22 cellular contexts compared by ENCODE assay signal in genomic region chr12:47616440-47616839, GRCh38.
DNase-seq lines count a peak whose midpoint lies in the region; ATAC-seq, FAIRE-seq and TF ChIP-seq lines count a peak whose summit lies in the region.
"Had no signal": no experiment of that assay in that cellular context is flagged by ENCODE, and none has a peak within 500 bp of the region (broad histone marks: within the 10 kb centered on the region; RNA-seq: fewer than 3 reads in every experiment).

No MANE protein-coding gene starts in this region.

- no peaks in the 10 kb centered on the region for H4K20me1 ChIP-seq in GM23248 (ENCODE audit: insufficient read depth)

- H3K27ac ChIP-seq in A549 (no peak overlapping the region), GM23248 (no peak overlapping the region), neuronal stem cell (replicated peaks; ENCODE audit: low read length) (no peak overlapping the region)
- H3K27ac ChIP-seq: C4-2B, KMS-11, SK-N-MC had no signal

- H3K9me2 ChIP-seq in GM23248 (ENCODE audit: insufficient read depth), result no peaks in the 10 kb centered on the region

- no peak overlapping the region for H3K14ac ChIP-seq in neuronal stem cell (ENCODE audit: low read length)

- H4K91ac ChIP-seq in neuronal stem cell (ENCODE audit: low read depth, low read length, poor library complexity), result no peak overlapping the region

- no peak overlapping the region for H3K4me2 ChIP-seq in A549
- H3K4me2 ChIP-seq in GM23248 (ENCODE audit: unreplicated experiment), result no peak overlapping the region
- no peak overlapping the region for H3K4me2 ChIP-seq in neuronal stem cell (ENCODE audit: insufficient read depth, low read length, poor library complexity, severe bottlenecking)
- H3K4me2 ChIP-seq: KMS-11 had no signal

- H3K36me3 ChIP-seq in GM23248 (ENCODE audit: low read depth), result no peaks in the 10 kb centered on the region
- H3K36me3 ChIP-seq in neuronal stem cell (replicated peaks in 1 of 2; ENCODE audit: control insufficient read depth in 2 of 2, insufficient read depth in 2 of 2, low read length in 2 of 2), result no peaks in the 10 kb centered on the region

- DNase-seq in A549 (ENCODE audit: low read depth in 1 of 2, low spot score in 1 of 2) (no peak), GM23248 (peak; percentile 20), RKO (ENCODE audit: low spot score) (peak; percentile 33), epithelial cell of esophagus (ENCODE audit: low read depth) (peak; percentile 21), iPS-NIHi11 (ENCODE audit: low spot score) (no peak), NCI-H2196 treated with DMSO at 0.1 percent for 48 hours (lab: John Stamatoyannopoulos, UW; ENCODE audit: unreplicated experiment) (no peak), neuronal stem cell (ENCODE audit: low spot score) (no peak)
- DNase-seq in stimulated activated CD8-positive, alpha-beta memory T cell treated with anti-CD3 and anti-CD28 coated beads, Interleukin-4, amount 100 ng/mL, for 48 hours, result no peak
- DNase-seq: AML-193; NCI-H1048; NCI-H1436 treated with DMSO at 0.1 percent for 48 hours; NCI-H2081; NCI-H2171 treated with DMSO at 0.1 percent for 48 hours; NCI-H748 treated with DMSO at 0.1 percent for 48 hours; NK-92 treated with Interleukin-12 subunit alpha and Interleukin-12 subunit beta, amount 100 ng/mL, for 24 hours; SHP77 had no signal

- H3K9me3 ChIP-seq in A549, result peaks cover 27% of the 10 kb centered on the region
- no peaks in the 10 kb centered on the region for H3K9me3 ChIP-seq in GM23248 (ENCODE audit: low read depth)
- peaks cover 10 to 14% of the 10 kb centered on the region in 2 donors for H3K9me3 ChIP-seq in neuronal stem cell (replicated peaks in 1 of 2; ENCODE audit: control insufficient read depth in 2 of 2, insufficient read depth in 1 of 2, low read depth in 1 of 2, low read length in 2 of 2)

- no peak for TF ChIP-seq RAD21 in A549 (conservative IDR thresholded peaks at IDR 0.05 in 1 of 2, IDR thresholded peaks at IDR 0.05 in 1 of 2)

- ATAC-seq in A549, result no peak

- H2AFZ ChIP-seq in GM23248 (no peak overlapping the region), neuronal stem cell (ENCODE audit: low read length) (no peak overlapping the region)

- TF ChIP-seq CTCF in A549 (IDR thresholded peaks at IDR 0.05), result no peak
- TF ChIP-seq CTCF in epithelial cell of esophagus (IDR thresholded peaks at IDR 0.05; ENCODE audit: insufficient read depth, low read depth, low read length, missing control alignments), result no peak

- TF ChIP-seq EP300 in A549 (IDR thresholded peaks at IDR 0.05), result no peak

- H2BK5ac ChIP-seq in neuronal stem cell (ENCODE audit: low read length), result no peak overlapping the region

- H3K79me1 ChIP-seq in neuronal stem cell (ENCODE audit: low read depth, low read length), result no peaks in the 10 kb centered on the region

- no peak overlapping the region for H4K8ac ChIP-seq in neuronal stem cell (ENCODE audit: low read depth, low read length)

- H2BK15ac ChIP-seq in neuronal stem cell (ENCODE audit: low read length), result no peak overlapping the region

- H3K27me3 ChIP-seq in GM23248 (replicated peaks; ENCODE audit: insufficient read depth), result no peaks in the 10 kb centered on the region
- no peaks in the 10 kb centered on the region for H3K27me3 ChIP-seq in neuronal stem cell (ENCODE audit: control insufficient read depth in 3 of 3, insufficient read depth in 3 of 3, low read depth in 1 of 3, low read length in 3 of 3)

- no peak overlapping the region for H3K18ac ChIP-seq in neuronal stem cell (ENCODE audit: low read length)

- POLR2A ChIA-PET in A549 (lab: Yijun Ruan, JAX), result no interaction called here

- FAIRE-seq in A549 (lab: Jason Lieb, UNC), result peak; percentile 61
- FAIRE-seq: D721Med, GM12892, H1 had no signal

- H2BK12ac ChIP-seq in neuronal stem cell (ENCODE audit: low read length), result no peak overlapping the region

- 91% methylated on average over 1 of the region's 1 CpG for WGBS in A549 (ENCODE audit: missing lambda C conversion rate)
- 83 to 87% methylated on average over 1 of the region's 1 CpG for WGBS in GM23248 (ENCODE audit: low coverage in 1 of 2, low lambda C conversion rate in 2 of 2, missing lambda C conversion rate in 2 of 2), 2 experiments
- no CpG with 5 or more reads among the region's 1 CpG for WGBS in neuronal stem cell (ENCODE audit: extremely low coverage in 2 of 2, insufficient read length in 2 of 2, insufficient replicate concordance in 1 of 2), 2 donors

- no peak overlapping the region for H2BK120ac ChIP-seq in neuronal stem cell (ENCODE audit: low read depth, low read length)

- H2AK5ac ChIP-seq in neuronal stem cell (ENCODE audit: low read depth, low read length), result no peak overlapping the region

- H3K4ac ChIP-seq in neuronal stem cell (ENCODE audit: low read length), result no peak overlapping the region

- H3K4me1 ChIP-seq in A549 (no peaks in the 10 kb centered on the region), GM23248 (ENCODE audit: insufficient read depth) (no peaks in the 10 kb centered on the region), neuronal stem cell (ENCODE audit: control insufficient read depth in 2 of 2, insufficient read depth in 1 of 2, low read depth in 1 of 2, low read length in 2 of 2) (no peaks in the 10 kb centered on the region)

- H3K4me3 ChIP-seq in A549, result no peak overlapping the region
- H3K4me3 ChIP-seq in GM23248, result no peak overlapping the region
- H3K4me3 ChIP-seq in epithelial cell of esophagus (ENCODE audit: low read length), result no peak overlapping the region
- H3K4me3 ChIP-seq in neuronal stem cell (ENCODE audit: low read length in 2 of 2), result no peak overlapping the region
- H3K4me3 ChIP-seq: SK-N-MC had no signal

- no peak overlapping the region for H3K9ac ChIP-seq in GM23248
- H3K9ac ChIP-seq in neuronal stem cell (ENCODE audit: low read depth, low read length, poor library complexity), result no peak overlapping the region
- H3K9ac ChIP-seq: KMS-11 had no signal

- CTCF ChIA-PET in A549 (lab: Yijun Ruan, JAX), result interaction anchor here (1.5 to 1.6 kb wide), 3 partner anchors 12 to 20 kb away, joined by 3 to 5 read pairs (median 5); no protein-coding TSS in a partner anchor

- H3F3A ChIP-seq in GM23248 (ENCODE audit: insufficient read depth), result no peaks in the 10 kb centered on the region

- TF ChIP-seq POLR2A in A549 (IDR thresholded peaks at IDR 0.05; ENCODE audit: low read length), result no peak

- no peak overlapping the region for H3K23ac ChIP-seq in neuronal stem cell (ENCODE audit: low read depth, low read length, poor library complexity)

- in situ Hi-C loops in GM23248 (cut with MboI), result no loop called here

- H3K79me2 ChIP-seq in GM23248 (ENCODE audit: insufficient read depth), result no peaks in the 10 kb centered on the region

TF ChIP-seq in A549, 52 proteins besides CTCF, POLR2A, EP300 and RAD21:
- TF ChIP-seq CBX2 (IDR thresholded peaks at IDR 0.05; ENCODE audit: borderline replicate concordance, low read depth), result no peak
- no peak for TF ChIP-seq HOXA7 (CRISPR knock-in tag; IDR thresholded peaks at IDR 0.05)

Comparison
In these comparisons a context has a peak if more than half of its experiments do, and no peak if none do; other contexts are left out.
1. DNase-seq: peak in GM23248 (single experiment), RKO (single experiment) and epithelial cell of esophagus (single experiment); none in A549 (0 of 2), iPS-NIHi11 (single experiment), NCI-H2196 treated with DMSO at 0.1 percent for 48 hours (single experiment), stimulated activated CD8-positive, alpha-beta memory T cell treated with anti-CD3 and anti-CD28 coated beads, Interleukin-4, amount 100 ng/mL, for 48 hours (single experiment) and neuronal stem cell (single experiment).